In the genomic region with DNA sequence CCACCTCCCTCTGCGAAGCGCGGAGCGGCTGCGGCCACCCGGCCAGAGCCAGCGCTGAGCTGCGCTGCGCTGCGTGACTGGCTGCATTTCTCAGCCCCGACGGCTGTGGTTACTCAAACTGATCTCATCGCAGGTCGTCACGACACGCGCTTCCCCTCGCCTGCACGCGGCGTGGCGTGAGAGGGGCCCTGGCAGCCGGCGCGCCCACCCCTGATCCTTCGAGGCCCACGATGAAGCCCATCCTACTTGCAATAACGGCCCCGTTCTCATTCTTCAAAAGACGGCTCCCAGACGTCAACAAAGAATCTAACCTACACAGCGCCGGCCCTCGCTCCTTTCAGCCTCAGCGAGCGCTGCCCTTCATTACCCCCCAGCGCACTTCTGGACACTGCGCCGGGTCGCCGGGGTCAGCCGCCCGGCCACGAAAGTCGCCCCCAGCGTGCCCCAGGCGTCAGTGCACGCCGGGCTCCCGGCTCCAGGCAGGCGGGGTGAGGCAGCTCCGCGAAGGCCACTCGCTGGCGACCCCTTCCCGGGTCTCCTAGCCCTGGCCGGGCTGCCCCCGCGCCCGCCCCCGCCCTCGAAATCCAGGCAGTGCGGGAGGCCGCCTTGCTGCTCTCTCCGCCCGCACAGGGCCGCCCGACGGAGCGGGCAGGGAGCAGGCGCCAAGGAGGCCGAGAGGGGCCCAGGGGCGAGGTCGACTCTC, we compare ENCODE assay signal across 8 cellular contexts. TPM values are rescaled to one million over a fixed set of nuclear protein-coding genes. Genes with fewer than 3 reads are reported as not detected.
DNase-seq lines count a peak whose midpoint lies in the region; ATAC-seq and TF ChIP-seq lines count a peak whose summit lies in the region.

No MANE protein-coding gene starts in this region.

- no peak for TF ChIP-seq RAD21 in SK-N-SH (IDR thresholded peaks at IDR 0.05; ENCODE audit: low read length)

- peak overlapping the region; percentile 97 for H2AFZ ChIP-seq in SK-N-SH (ENCODE audit: low read depth)

- H3K4me1 ChIP-seq in SK-N-SH (ENCODE audit: control insufficient read depth in 1 of 2, insufficient read depth in 2 of 2, low read depth in 1 of 2, low read length in 1 of 2) (peaks cover 16 to 24% of the 10 kb centered on the region in 2 experiments; a peak in 3 of 4 replicates), iPS-20b (ENCODE audit: insufficient read depth, low read length) (no peaks in the 10 kb centered on the region; the same call in 1 of the 2 replicates)

- CTCF ChIA-PET in SK-N-SH (lab: Yijun Ruan, JAX): no interaction called here

- H3K27me3 ChIP-seq in SK-N-SH (ENCODE audit: insufficient read depth) (no peaks in the 10 kb centered on the region), iPS-20b (ENCODE audit: insufficient read depth, low read length) (peaks cover 61% of the 10 kb centered on the region)

- H3K9ac ChIP-seq in SK-N-SH: peak overlapping the region; percentile 47; the same call in 1 of the 2 replicates
- peak overlapping the region; percentile 31; the same call in 1 of the 2 replicates for H3K9ac ChIP-seq in iPS-20b (ENCODE audit: low read depth, low read length)

- ATAC-seq in GM18861 (IDR thresholded peaks at IDR 0.05; ENCODE audit: unreplicated experiment) (peak; percentile 0), HG02870 (IDR thresholded peaks at IDR 0.05; ENCODE audit: unreplicated experiment) (peak; percentile 11)

- peaks cover 5% of the 10 kb centered on the region for H3F3A ChIP-seq in SK-N-SH (replicated peaks; ENCODE audit: insufficient read depth)

- H3K4me3 ChIP-seq in SK-N-SH (ENCODE audit: low read depth in 2 of 2, low read length in 1 of 2) (peak overlapping the region; percentile 59 to 65), astrocyte of the cerebellum (ENCODE audit: low read depth, low read length) (peak overlapping the region; percentile 41), iPS-20b (ENCODE audit: low read length) (peak overlapping the region; percentile 67; the same call in 1 of the 2 replicates)

- DNase-seq in SK-N-SH (no peak), astrocyte of the cerebellum (ENCODE audit: low read depth) (no peak), putamen (ENCODE audit: low spot score) (no peak), NCI-H146 treated with DMSO at 0.1 percent for 48 hours (lab: John Stamatoyannopoulos, UW; ENCODE audit: unreplicated experiment) (no peak)
- DNase-seq in stimulated activated CD4-positive, alpha-beta T cell treated with anti-CD3 and anti-CD28 coated beads, Interleukin-15, amount 100 ng/mL, for 24 hours: peak; percentile 46

- H3K27ac ChIP-seq in SK-N-SH (ENCODE audit: low read depth in 2 of 2, low read length in 1 of 2) (peak overlapping the region in 1 of 2 experiments; percentile 91; a peak in 2 of 4 replicates), iPS-20b (ENCODE audit: low read length) (no peak overlapping the region)

- no peak for TF ChIP-seq EP300 in SK-N-SH (IDR thresholded peaks at IDR 0.05; ENCODE audit: borderline replicate concordance in 1 of 2, low read depth in 1 of 2, low read length in 1 of 2)

- in situ Hi-C loops in astrocyte of the cerebellum (cut with HindIII; ENCODE audit: low sequenced_read_pairs): no loop called here

- no peaks in the 10 kb centered on the region for H3K9me2 ChIP-seq in SK-N-SH

- H3K9me3 ChIP-seq in SK-N-SH (no peaks in the 10 kb centered on the region), iPS-20b (ENCODE audit: insufficient read depth, low read depth, low read length) (no peaks in the 10 kb centered on the region)

- H3K79me2 ChIP-seq in SK-N-SH (ENCODE audit: insufficient read depth): no peaks in the 10 kb centered on the region

- H4K20me1 ChIP-seq in SK-N-SH (ENCODE audit: insufficient read depth): no peaks in the 10 kb centered on the region

- WGBS in SK-N-SH (ENCODE audit: low lambda C conversion rate): 72% methylated on average over 47 of the region's 74 CpGs

- TF ChIP-seq CTCF in SK-N-SH (IDR thresholded peaks at IDR 0.05) (no peak), astrocyte of the cerebellum (IDR thresholded peaks at IDR 0.05; ENCODE audit: low read depth, low read length, missing control alignments) (no peak)

- H3K4me2 ChIP-seq in SK-N-SH: peak overlapping the region; percentile 86

- POLR2A ChIA-PET in SK-N-SH (lab: Yijun Ruan, JAX): no interaction called here

- no peaks in the 10 kb centered on the region for H3K36me3 ChIP-seq in SK-N-SH (replicated peaks in 1 of 2; ENCODE audit: control insufficient read depth in 1 of 2, insufficient read depth in 2 of 2, low read length in 1 of 2)
- H3K36me3 ChIP-seq in iPS-20b (ENCODE audit: insufficient read depth, low read depth, low read length): no peaks in the 10 kb centered on the region

TF ChIP-seq in SK-N-SH, 30 proteins besides CTCF, POLR2A, EP300 and RAD21:
- TF ChIP-seq NFIC (IDR thresholded peaks at IDR 0.05; ENCODE audit: borderline replicate concordance): no peak

RNA-seq across cellular contexts. Expression of gene LEKR1, which starts 9.9 kb away (rescaled TPM):
- polyA plus RNA-seq in SK-N-SH (2012; rRNA removed): 0.30 and 0.55 TPM in 2 replicates
- 0.36 and 0.43 TPM in 2 replicates for polyA plus RNA-seq in SK-N-SH (2012; cell fraction: cytosol; rRNA removed)
- 0.60 and 0.92 TPM in 2 replicates for polyA plus RNA-seq in SK-N-SH (2012; cell fraction: nucleus; rRNA removed)
